ENCODE assay signal across 7 cellular contexts in the genomic region with DNA sequence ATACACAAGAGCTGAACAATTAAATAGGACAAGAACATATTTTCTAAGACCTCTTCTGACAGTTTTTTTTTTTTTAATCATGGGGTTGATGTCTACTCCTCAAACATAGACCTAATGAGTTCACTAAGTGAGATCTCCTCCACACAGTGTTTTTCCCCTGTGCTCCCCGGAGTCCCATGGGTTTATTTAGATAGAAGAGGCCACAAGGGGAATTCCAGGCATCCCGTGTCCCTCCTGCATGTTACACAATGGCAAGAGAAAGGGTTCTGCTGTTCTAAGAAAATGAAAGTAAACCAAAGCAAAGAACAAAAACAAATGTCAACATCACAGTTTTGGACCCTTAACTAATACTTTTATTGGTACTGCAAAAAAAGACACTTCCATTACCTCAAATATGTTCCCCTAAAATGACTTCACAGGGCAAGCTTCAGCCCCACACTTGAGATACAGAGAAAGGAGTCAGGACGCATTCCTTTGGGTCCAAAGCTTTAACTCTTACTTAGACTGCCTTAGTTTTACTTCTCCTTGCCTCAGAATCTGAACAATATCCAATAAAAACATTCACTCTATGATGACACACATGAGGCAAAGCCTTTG. TPM values are rescaled to one million over a fixed set of nuclear protein-coding genes. Genes with fewer than 3 reads are reported as not detected.
DNase-seq lines count a peak whose midpoint lies in the region; ATAC-seq and TF ChIP-seq lines count a peak whose summit lies in the region.
"Not testable (repeated sequence)": the region's sequence is repeated elsewhere in the genome, so short reads cannot be mapped to it uniquely, and the experiment has no call there.

No MANE protein-coding gene starts in this region.

- H3K14ac ChIP-seq in IMR-90 (replicated peaks; ENCODE audit: low read depth, low read length): peak overlapping the region; percentile 71; the same call in 1 of the 2 replicates

- H3K79me1 ChIP-seq in IMR-90 (ENCODE audit: low read depth in 1 of 2, low read length in 2 of 2): not testable (repeated sequence)

- H3K27ac ChIP-seq in IMR-90 (ENCODE audit: insufficient read depth, low read length): peak overlapping the region; percentile 59; the same call in 1 of the 2 replicates

- dilution Hi-C loops in IMR-90 (cut with HindIII; ENCODE audit: low sequenced_read_pairs, unreplicated experiment): not testable (repeated sequence)

- not testable (repeated sequence) for H3K9me1 ChIP-seq in IMR-90 (ENCODE audit: insufficient read depth, low read length)

- in situ Hi-C loops in IMR-90 (cut with MboI; ENCODE audit: low sequenced_read_pairs): loop anchor here (10.0 kb wide), 1 partner anchor 245 kb away; no protein-coding TSS in a partner anchor

- H3K4me3 Mint-ChIP-seq in memory B cell: not testable (repeated sequence)

- POLR2A ChIA-PET in IMR-90 (lab: Charles Lee; ENCODE audit: unreplicated experiment): not testable (repeated sequence)

- H2BK120ac ChIP-seq in IMR-90 (ENCODE audit: low read depth, low read length): peak overlapping the region; percentile 74; the same call in 1 of the 2 replicates

- 0 out of 2 replicates have a peak overlapping the region, but pooled peaks have one; percentile 56 for H3K4ac ChIP-seq in IMR-90 (ENCODE audit: low read depth, low read length)

- H3K4me3 ChIP-seq in IMR-90 (ENCODE audit: insufficient read depth, low read depth, low read length): not testable (repeated sequence)

- H2AK9ac ChIP-seq in IMR-90 (replicated peaks; ENCODE audit: low read depth, low read length, poor library complexity): not testable (repeated sequence)

- CTCF ChIA-PET in IMR-90 (lab: Yijun Ruan, JAX): interaction anchor here (0.6 kb wide), 1 partner anchor 245 kb away, joined by 4 read pairs; no protein-coding TSS in a partner anchor

- not testable (repeated sequence) for H3K56ac ChIP-seq in IMR-90 (ENCODE audit: extremely low read depth, insufficient read depth, low read length)

- H2AK5ac ChIP-seq in IMR-90 (ENCODE audit: low read depth, low read length): not testable (repeated sequence)

- H3K18ac ChIP-seq in IMR-90 (ENCODE audit: low read depth, low read length): peak overlapping the region; percentile 81; the same call in 1 of the 2 replicates

- BruUV-seq in IMR-90 (replicated peaks; lab: Mats Ljungman, UMichigan): not testable (repeated sequence)

- H2BK5ac ChIP-seq in IMR-90 (ENCODE audit: low read depth, low read length, poor library complexity, severe bottlenecking): peak overlapping the region; percentile 72

- not testable (repeated sequence) for H3K9me3 ChIP-seq in IMR-90 (ENCODE audit: control insufficient read depth, insufficient read depth, low read length)

- peaks cover 15% of the 10 kb centered on the region for H3K36me3 Mint-ChIP-seq in memory B cell

- peak overlapping the region; percentile 66 for H3K4me2 ChIP-seq in IMR-90 (ENCODE audit: low read depth, low read length)

- H3K27ac Mint-ChIP-seq in memory B cell: peak overlapping the region; percentile 53

- ATAC-seq in GM18508 (IDR thresholded peaks at IDR 0.05; ENCODE audit: insufficient read depth, unreplicated experiment) (peak; percentile 71), GM19455 (IDR thresholded peaks at IDR 0.05; ENCODE audit: unreplicated experiment) (peak; percentile 71), HG02610 (IDR thresholded peaks at IDR 0.05; ENCODE audit: unreplicated experiment) (peak; percentile 97), HG03095 (IDR thresholded peaks at IDR 0.05; ENCODE audit: unreplicated experiment) (peak; percentile 95), IMR-90 (ENCODE audit: low read depth) (peak; percentile 92), memory B cell (ENCODE audit: low read depth) (peak; percentile 79)

- not testable (repeated sequence) for TF ChIP-seq CTCF in IMR-90 (conservative IDR thresholded peaks at IDR 0.05; ENCODE audit: low read depth, low read length)

- not testable (repeated sequence) for H3K9me3 Mint-ChIP-seq in memory B cell

- H3K4me1 Mint-ChIP-seq in memory B cell: not testable (repeated sequence)

- H2AFZ ChIP-seq in IMR-90 (replicated peaks; ENCODE audit: low read length, poor library complexity): not testable (repeated sequence)

- H3K23ac ChIP-seq in IMR-90 (ENCODE audit: low read depth, low read length): not testable (repeated sequence)

- H3K36me3 ChIP-seq in IMR-90 (ENCODE audit: control insufficient read depth, insufficient read depth, low read length): not testable (repeated sequence)

- not testable (repeated sequence) for H3K27me3 Mint-ChIP-seq in memory B cell

- not testable (repeated sequence) for H4K20me1 ChIP-seq in IMR-90 (ENCODE audit: insufficient read depth, low read length)

- peak overlapping the region; percentile 26 for H4K91ac ChIP-seq in IMR-90 (ENCODE audit: insufficient read depth, low read depth, low read length)

- H3K9ac ChIP-seq in IMR-90 (ENCODE audit: low read depth, low read length): not testable (repeated sequence)

- no CpG with 5 or more reads among the region's 3 CpGs for WGBS in IMR-90 (ENCODE audit: extremely low coverage in 2 of 2, insufficient read length in 1 of 2), 2 experiments

- peak overlapping the region; percentile 85 to 94; a peak in 3 of 4 replicates for H4K8ac ChIP-seq in IMR-90 (ENCODE audit: low read depth in 2 of 2, low read length in 2 of 2)

- H3K4me1 ChIP-seq in IMR-90 (ENCODE audit: control insufficient read depth, insufficient read depth, low read length): not testable (repeated sequence)

- peak overlapping the region; percentile 80; the same call in 1 of the 2 replicates for H4K5ac ChIP-seq in IMR-90 (ENCODE audit: low read depth, low read length)

- TF ChIP-seq POLR2A in IMR-90 (IDR thresholded peaks at IDR 0.05; ENCODE audit: low read depth, low read length): not testable (repeated sequence)

- not testable (repeated sequence) for H3K27me3 ChIP-seq in IMR-90 (ENCODE audit: control insufficient read depth, insufficient read depth, low read length)

- 0 out of 2 replicates have a peak overlapping the region, but pooled peaks have one; percentile 67 for H2BK20ac ChIP-seq in IMR-90 (ENCODE audit: low read depth, low read length)

- TF ChIP-seq RAD21 in IMR-90 (IDR thresholded peaks at IDR 0.05; ENCODE audit: low read length): not testable (repeated sequence)

- not testable (repeated sequence) for H2BK15ac ChIP-seq in IMR-90 (ENCODE audit: low read depth, low read length)

- intact Hi-C loops in IMR-90 (cut with micrococcal nuclease): not testable (repeated sequence)

- DNase-seq in IMR-90: peak; percentile 18
- DNase-seq in astrocyte of the hippocampus (ENCODE audit: low read depth, low spot score): peak; percentile 16
- not testable (repeated sequence) for DNase-seq in memory B cell (ENCODE audit: low spot score in 2 of 2)

RNA-seq across cellular contexts. Expression of a gene that starts 16.8 kb away (rescaled TPM):
- 27.2 and 45.3 TPM in 2 replicates for total RNA-seq in IMR-90 (2012; rRNA removed)
- 18.0 and 22.2 TPM in 2 replicates for polyA plus RNA-seq in IMR-90 (2012; rRNA removed)
- 8.4 and 9.3 TPM in 2 replicates for polyA plus RNA-seq in IMR-90 (2012; cell fraction: cytosol; rRNA removed)
- polyA plus RNA-seq in IMR-90 (2012; cell fraction: nucleus; rRNA removed; ENCODE audit: low replicate concordance): 25.3 and 59.9 TPM in 2 replicates

RNA-seq across cellular contexts. Expression of a gene that starts 37.7 kb away (rescaled TPM):
- 3.4 and 5.0 TPM in 2 replicates for total RNA-seq in IMR-90 (2012; rRNA removed)
- 2.0 and 2.2 TPM in 2 replicates for polyA plus RNA-seq in IMR-90 (2012; rRNA removed)
- polyA plus RNA-seq in IMR-90 (2012; cell fraction: cytosol; rRNA removed): 0.25 and 0.67 TPM in 2 replicates
- polyA plus RNA-seq in IMR-90 (2012; cell fraction: nucleus; rRNA removed; ENCODE audit: low replicate concordance): 0.88 and 2.1 TPM in 2 replicates
